In the genomic region with DNA sequence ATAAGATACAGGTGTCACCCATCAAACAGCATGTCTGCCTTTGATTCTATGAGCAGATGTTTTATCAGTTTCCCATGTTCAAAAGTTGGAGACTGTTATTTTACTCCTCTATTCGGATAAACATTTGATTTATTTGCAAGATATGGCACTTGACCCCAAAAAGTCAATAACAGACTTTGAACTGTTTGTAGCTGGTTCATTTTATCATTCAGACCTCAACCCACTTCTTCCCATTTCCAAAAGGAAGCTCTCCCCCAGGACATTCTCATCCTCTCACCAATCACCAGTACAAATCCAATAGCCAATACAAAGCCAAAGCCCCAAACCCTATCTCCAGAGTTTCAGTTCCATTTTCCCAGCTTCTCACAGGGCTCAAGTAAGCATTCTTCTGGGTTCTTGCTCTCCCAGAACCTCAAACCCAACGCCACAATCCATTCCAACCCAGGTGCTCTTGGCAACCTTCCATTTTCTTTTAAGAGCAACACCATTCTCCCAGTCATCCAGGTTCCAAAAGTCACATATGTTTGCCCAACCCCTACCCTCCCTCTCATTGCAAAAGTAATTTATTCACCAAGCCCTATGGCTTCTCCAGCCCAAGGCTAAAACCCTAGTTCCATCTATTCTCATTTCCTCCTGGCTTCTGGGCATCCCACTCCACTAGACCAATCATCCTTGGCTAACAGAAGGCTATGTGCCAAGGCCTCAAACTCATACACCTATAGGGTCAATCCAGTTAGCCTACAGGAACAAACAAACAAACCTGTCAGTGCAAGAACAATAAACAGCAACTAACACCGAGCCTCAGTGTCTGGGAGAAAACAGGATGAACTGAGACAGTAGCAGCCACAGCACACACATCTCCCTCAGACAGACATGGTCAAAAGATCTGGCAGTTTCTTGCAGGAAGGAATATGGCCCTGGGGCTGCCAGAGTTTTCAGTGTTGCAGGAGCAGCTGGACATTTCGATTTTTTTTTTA, we compare ENCODE assay signal across 2 cellular contexts.
TF ChIP-seq lines count a peak whose summit lies in the region.

No MANE protein-coding gene starts in this region.

TF ChIP-seq in SK-N-SH, 30 proteins besides CTCF, POLR2A, EP300 and RAD21 (continued from another document):
- TF ChIP-seq NRF1 (IDR thresholded peaks at IDR 0.05; ENCODE audit: low read depth, low read length) (no peak), TCF12 (IDR thresholded peaks at IDR 0.05) (no peak), SMC3 (IDR thresholded peaks at IDR 0.05; ENCODE audit: low read depth, low read length) (no peak), NFIC (IDR thresholded peaks at IDR 0.05; ENCODE audit: borderline replicate concordance) (no peak), GATA2 (CRISPR knock-in tag; IDR thresholded peaks at IDR 0.05) (no peak), POLR2AphosphoS5 (IDR thresholded peaks at IDR 0.05; ENCODE audit: low read depth, low read length) (no peak), ELF1 (IDR thresholded peaks at IDR 0.05) (no peak), TEAD4 (IDR thresholded peaks at IDR 0.05; ENCODE audit: borderline replicate concordance, insufficient read depth) (no peak), EZH2phosphoT487 (IDR thresholded peaks at IDR 0.05; ENCODE audit: borderline replicate concordance, low read depth) (no peak), TAF1 (IDR thresholded peaks at IDR 0.05; ENCODE audit: borderline replicate concordance, low read depth, low read length) (no peak)
- TF ChIP-seq, protein P1, sequence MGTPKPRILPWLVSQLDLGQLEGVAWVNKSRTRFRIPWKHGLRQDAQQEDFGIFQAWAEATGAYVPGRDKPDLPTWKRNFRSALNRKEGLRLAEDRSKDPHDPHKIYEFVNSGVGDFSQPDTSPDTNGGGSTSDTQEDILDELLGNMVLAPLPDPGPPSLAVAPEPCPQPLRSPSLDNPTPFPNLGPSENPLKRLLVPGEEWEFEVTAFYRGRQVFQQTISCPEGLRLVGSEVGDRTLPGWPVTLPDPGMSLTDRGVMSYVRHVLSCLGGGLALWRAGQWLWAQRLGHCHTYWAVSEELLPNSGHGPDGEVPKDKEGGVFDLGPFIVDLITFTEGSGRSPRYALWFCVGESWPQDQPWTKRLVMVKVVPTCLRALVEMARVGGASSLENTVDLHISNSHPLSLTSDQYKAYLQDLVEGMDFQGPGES (IDR thresholded peaks at IDR 0.05; ENCODE audit: low read depth, low read length): no peak
- TF ChIP-seq, protein P2, sequence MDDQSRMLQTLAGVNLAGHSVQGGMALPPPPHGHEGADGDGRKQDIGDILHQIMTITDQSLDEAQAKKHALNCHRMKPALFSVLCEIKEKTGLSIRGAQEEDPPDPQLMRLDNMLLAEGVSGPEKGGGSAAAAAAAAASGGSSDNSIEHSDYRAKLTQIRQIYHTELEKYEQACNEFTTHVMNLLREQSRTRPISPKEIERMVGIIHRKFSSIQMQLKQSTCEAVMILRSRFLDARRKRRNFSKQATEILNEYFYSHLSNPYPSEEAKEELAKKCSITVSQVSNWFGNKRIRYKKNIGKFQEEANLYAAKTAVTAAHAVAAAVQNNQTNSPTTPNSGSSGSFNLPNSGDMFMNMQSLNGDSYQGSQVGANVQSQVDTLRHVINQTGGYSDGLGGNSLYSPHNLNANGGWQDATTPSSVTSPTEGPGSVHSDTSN (IDR thresholded peaks at IDR 0.05): no peak
- TF ChIP-seq, protein P3, sequence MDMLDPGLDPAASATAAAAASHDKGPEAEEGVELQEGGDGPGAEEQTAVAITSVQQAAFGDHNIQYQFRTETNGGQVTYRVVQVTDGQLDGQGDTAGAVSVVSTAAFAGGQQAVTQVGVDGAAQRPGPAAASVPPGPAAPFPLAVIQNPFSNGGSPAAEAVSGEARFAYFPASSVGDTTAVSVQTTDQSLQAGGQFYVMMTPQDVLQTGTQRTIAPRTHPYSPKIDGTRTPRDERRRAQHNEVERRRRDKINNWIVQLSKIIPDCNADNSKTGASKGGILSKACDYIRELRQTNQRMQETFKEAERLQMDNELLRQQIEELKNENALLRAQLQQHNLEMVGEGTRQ (IDR thresholded peaks at IDR 0.05; ENCODE audit: borderline replicate concordance, low read depth, low read length): no peak
- TF ChIP-seq, protein P4, sequence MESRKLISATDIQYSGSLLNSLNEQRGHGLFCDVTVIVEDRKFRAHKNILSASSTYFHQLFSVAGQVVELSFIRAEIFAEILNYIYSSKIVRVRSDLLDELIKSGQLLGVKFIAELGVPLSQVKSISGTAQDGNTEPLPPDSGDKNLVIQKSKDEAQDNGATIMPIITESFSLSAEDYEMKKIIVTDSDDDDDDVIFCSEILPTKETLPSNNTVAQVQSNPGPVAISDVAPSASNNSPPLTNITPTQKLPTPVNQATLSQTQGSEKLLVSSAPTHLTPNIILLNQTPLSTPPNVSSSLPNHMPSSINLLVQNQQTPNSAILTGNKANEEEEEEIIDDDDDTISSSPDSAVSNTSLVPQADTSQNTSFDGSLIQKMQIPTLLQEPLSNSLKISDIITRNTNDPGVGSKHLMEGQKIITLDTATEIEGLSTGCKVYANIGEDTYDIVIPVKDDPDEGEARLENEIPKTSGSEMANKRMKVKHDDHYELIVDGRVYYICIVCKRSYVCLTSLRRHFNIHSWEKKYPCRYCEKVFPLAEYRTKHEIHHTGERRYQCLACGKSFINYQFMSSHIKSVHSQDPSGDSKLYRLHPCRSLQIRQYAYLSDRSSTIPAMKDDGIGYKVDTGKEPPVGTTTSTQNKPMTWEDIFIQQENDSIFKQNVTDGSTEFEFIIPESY (IDR thresholded peaks at IDR 0.05; ENCODE audit: borderline replicate concordance, low read depth): no peak

TF ChIP-seq in SK-N-SH treated with all-trans-retinoic acid at 6 μM for 48 hours, 23 proteins besides CTCF, POLR2A, EP300 and RAD21:
- TF ChIP-seq, protein P5, sequence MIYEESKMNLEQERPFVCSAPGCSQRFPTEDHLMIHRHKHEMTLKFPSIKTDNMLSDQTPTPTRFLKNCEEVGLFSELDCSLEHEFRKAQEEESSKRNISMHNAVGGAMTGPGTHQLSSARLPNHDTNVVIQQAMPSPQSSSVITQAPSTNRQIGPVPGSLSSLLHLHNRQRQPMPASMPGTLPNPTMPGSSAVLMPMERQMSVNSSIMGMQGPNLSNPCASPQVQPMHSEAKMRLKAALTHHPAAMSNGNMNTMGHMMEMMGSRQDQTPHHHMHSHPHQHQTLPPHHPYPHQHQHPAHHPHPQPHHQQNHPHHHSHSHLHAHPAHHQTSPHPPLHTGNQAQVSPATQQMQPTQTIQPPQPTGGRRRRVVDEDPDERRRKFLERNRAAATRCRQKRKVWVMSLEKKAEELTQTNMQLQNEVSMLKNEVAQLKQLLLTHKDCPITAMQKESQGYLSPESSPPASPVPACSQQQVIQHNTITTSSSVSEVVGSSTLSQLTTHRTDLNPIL (CRISPR knock-in tag; IDR thresholded peaks at IDR 0.05; ENCODE audit: low read depth): no peak
- TF ChIP-seq, protein P6, sequence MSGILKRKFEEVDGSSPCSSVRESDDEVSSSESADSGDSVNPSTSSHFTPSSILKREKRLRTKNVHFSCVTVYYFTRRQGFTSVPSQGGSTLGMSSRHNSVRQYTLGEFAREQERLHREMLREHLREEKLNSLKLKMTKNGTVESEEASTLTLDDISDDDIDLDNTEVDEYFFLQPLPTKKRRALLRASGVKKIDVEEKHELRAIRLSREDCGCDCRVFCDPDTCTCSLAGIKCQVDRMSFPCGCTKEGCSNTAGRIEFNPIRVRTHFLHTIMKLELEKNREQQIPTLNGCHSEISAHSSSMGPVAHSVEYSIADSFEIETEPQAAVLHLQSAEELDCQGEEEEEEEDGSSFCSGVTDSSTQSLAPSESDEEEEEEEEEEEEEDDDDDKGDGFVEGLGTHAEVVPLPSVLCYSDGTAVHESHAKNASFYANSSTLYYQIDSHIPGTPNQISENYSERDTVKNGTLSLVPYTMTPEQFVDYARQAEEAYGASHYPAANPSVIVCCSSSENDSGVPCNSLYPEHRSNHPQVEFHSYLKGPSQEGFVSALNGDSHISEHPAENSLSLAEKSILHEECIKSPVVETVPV (CRISPR knock-in tag; IDR thresholded peaks at IDR 0.05): no peak
- TF ChIP-seq ZC3H10 (CRISPR knock-in tag; IDR thresholded peaks at IDR 0.05) (no peak), TOX (CRISPR knock-in tag; IDR thresholded peaks at IDR 0.05; ENCODE audit: borderline replicate concordance) (no peak), RARB (CRISPR knock-in tag; IDR thresholded peaks at IDR 0.05) (no peak), GLIS3 (CRISPR knock-in tag; IDR thresholded peaks at IDR 0.05) (no peak), ZFP30 (CRISPR knock-in tag; IDR thresholded peaks at IDR 0.05) (no peak)
- TF ChIP-seq, protein P7, sequence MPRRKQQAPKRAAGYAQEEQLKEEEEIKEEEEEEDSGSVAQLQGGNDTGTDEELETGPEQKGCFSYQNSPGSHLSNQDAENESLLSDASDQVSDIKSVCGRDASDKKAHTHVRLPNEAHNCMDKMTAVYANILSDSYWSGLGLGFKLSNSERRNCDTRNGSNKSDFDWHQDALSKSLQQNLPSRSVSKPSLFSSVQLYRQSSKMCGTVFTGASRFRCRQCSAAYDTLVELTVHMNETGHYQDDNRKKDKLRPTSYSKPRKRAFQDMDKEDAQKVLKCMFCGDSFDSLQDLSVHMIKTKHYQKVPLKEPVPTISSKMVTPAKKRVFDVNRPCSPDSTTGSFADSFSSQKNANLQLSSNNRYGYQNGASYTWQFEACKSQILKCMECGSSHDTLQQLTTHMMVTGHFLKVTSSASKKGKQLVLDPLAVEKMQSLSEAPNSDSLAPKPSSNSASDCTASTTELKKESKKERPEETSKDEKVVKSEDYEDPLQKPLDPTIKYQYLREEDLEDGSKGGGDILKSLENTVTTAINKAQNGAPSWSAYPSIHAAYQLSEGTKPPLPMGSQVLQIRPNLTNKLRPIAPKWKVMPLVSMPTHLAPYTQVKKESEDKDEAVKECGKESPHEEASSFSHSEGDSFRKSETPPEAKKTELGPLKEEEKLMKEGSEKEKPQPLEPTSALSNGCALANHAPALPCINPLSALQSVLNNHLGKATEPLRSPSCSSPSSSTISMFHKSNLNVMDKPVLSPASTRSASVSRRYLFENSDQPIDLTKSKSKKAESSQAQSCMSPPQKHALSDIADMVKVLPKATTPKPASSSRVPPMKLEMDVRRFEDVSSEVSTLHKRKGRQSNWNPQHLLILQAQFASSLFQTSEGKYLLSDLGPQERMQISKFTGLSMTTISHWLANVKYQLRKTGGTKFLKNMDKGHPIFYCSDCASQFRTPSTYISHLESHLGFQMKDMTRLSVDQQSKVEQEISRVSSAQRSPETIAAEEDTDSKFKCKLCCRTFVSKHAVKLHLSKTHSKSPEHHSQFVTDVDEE (CRISPR knock-in tag; IDR thresholded peaks at IDR 0.05): no peak
